Comparison of ENCODE assay signal across 8 cellular contexts in the genomic region with DNA sequence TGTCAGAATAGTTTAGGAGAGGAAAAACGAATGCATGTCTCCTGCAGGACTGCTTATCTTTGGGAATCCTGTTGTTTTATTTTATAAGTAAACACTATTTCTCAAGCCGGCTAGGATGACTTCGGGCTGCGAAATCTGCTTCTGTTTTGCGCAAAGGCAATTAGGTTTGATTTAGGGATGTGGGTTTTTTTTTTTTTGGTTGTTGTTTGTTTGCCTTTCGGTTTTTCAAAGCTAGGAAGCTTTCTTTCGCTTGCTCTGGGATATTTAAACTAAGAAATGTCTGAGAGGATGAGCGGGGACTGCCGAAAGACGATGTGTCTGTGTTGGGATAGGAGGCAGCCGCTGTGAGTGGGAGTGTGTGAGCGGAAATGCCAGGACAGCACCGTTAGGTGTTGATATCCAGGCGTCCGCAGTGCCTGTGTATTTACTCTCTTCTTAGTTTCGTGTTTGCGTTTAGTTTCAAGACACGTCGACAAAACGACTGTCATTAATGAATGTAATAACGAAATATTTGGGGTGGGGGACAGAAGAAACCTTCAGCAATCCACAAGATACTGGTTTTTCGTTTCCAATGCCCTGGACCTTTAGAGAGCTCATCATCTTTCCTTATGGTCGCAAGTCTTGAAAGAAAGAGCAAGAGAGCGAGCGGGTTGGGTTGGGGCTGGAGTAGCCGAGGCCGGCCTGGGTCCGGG. TPM values are rescaled to one million over a fixed set of nuclear protein-coding genes. Genes with fewer than 3 reads are reported as not detected.
A peak's percentile ranks its signal among the peaks of the same experiment; 100 is the strongest.
DNase-seq lines count a peak whose midpoint lies in the region; ATAC-seq lines count a peak whose summit lies in the region.

No MANE protein-coding gene starts in this region.

- no peaks in the 10 kb centered on the region for H3K9me3 ChIP-seq in CD8-positive, alpha-beta memory T cell (ENCODE audit: low read length)

- peak in 1 of 5 donors; percentile 17 for DNase-seq in CD8-positive, alpha-beta memory T cell
- DNase-seq in HuH-7 (ENCODE audit: low spot score) (peak; percentile 87), myocyte (ENCODE audit: low read depth) (peak; percentile 57), NCI-H128 (lab: John Stamatoyannopoulos, UW; ENCODE audit: unreplicated experiment) (no peak), left ventricle myocardium superior (no peak), superior temporal gyrus (ENCODE audit: extremely low spot score) (no peak)
- DNase-seq in activated T-helper 1 cell treated with anti-CD3 and anti-CD28 coated beads, Interleukin-12 subunit alpha, Interleukin-12 subunit beta, Interleukin-2, Interleukin-4 antibody, amounts not matched to agents 30 ng/mL and 10 ng/mL and 1 ng/mL, durations not matched to agents 14 hours and 24 hours and 36 hours (ENCODE audit: low spot score) = no peak

- H3K36me3 ChIP-seq in CD8-positive, alpha-beta memory T cell (ENCODE audit: insufficient read depth, low read length) = no peaks in the 10 kb centered on the region

- H3K4me1 ChIP-seq in CD8-positive, alpha-beta memory T cell (ENCODE audit: insufficient read depth, low read length) = peaks cover 57% of the 10 kb centered on the region

- peak overlapping the region in 5 of 8 donors; percentile 5 to 66 (median 32) for H3K27ac Mint-ChIP-seq in CD8-positive, alpha-beta memory T cell
- H3K27ac Mint-ChIP-seq in activated T-helper 1 cell treated with anti-CD3 and anti-CD28 coated beads, Interleukin-12 subunit alpha, Interleukin-12 subunit beta, Interleukin-2, Interleukin-4 antibody, amounts not matched to agents 30 ng/mL and 10 ng/mL and 1 ng/mL, durations not matched to agents 14 hours and 24 hours and 36 hours = peak overlapping the region; percentile 81

- POLR2A ChIA-PET in CD8-positive, alpha-beta memory T cell (lab: Charles Lee) = interaction anchor here (0.6 to 1.5 kb wide), 2 partner anchors 8 to 657 kb away, joined by 6 to 7 read pairs; no protein-coding TSS in a partner anchor

- H3K27me3 Mint-ChIP-seq in CD8-positive, alpha-beta memory T cell = peaks cover 86 to 88% of the 10 kb centered on the region in 2 donors
- peaks cover 59% of the 10 kb centered on the region for H3K27me3 Mint-ChIP-seq in activated T-helper 1 cell treated with anti-CD3 and anti-CD28 coated beads, Interleukin-12 subunit alpha, Interleukin-12 subunit beta, Interleukin-2, Interleukin-4 antibody, amounts not matched to agents 30 ng/mL and 10 ng/mL and 1 ng/mL, durations not matched to agents 14 hours and 24 hours and 36 hours (ENCODE audit: insufficient read depth)

- H3K27ac ChIP-seq in CD8-positive, alpha-beta memory T cell (ENCODE audit: low read depth, low read length) = peak overlapping the region; percentile 8

- peaks cover 0 to 6% (median 2%) of the 10 kb centered on the region in 5 donors for H3K9me3 Mint-ChIP-seq in CD8-positive, alpha-beta memory T cell
- no peaks in the 10 kb centered on the region for H3K9me3 Mint-ChIP-seq in activated T-helper 1 cell treated with anti-CD3 and anti-CD28 coated beads, Interleukin-12 subunit alpha, Interleukin-12 subunit beta, Interleukin-2, Interleukin-4 antibody, amounts not matched to agents 30 ng/mL and 10 ng/mL and 1 ng/mL, durations not matched to agents 14 hours and 24 hours and 36 hours

- ATAC-seq in left ventricle myocardium superior (no peak), HG02885 (IDR thresholded peaks at IDR 0.05; ENCODE audit: poor library complexity, unreplicated experiment) (no peak)

- peak overlapping the region; percentile 1 for H3K4me3 ChIP-seq in CD8-positive, alpha-beta memory T cell (ENCODE audit: low read length)

- H3K36me3 Mint-ChIP-seq in CD8-positive, alpha-beta memory T cell = peaks cover 0 to 1% (median 0%) of the 10 kb centered on the region in 3 donors
- H3K36me3 Mint-ChIP-seq in activated T-helper 1 cell treated with anti-CD3 and anti-CD28 coated beads, Interleukin-12 subunit alpha, Interleukin-12 subunit beta, Interleukin-2, Interleukin-4 antibody, amounts not matched to agents 30 ng/mL and 10 ng/mL and 1 ng/mL, durations not matched to agents 14 hours and 24 hours and 36 hours (ENCODE audit: low read depth) = peaks cover 17% of the 10 kb centered on the region

- H3K4me1 Mint-ChIP-seq in CD8-positive, alpha-beta memory T cell = peaks cover 53 to 66% (median 65%) of the 10 kb centered on the region in 3 donors
- H3K4me1 Mint-ChIP-seq in activated T-helper 1 cell treated with anti-CD3 and anti-CD28 coated beads, Interleukin-12 subunit alpha, Interleukin-12 subunit beta, Interleukin-2, Interleukin-4 antibody, amounts not matched to agents 30 ng/mL and 10 ng/mL and 1 ng/mL, durations not matched to agents 14 hours and 24 hours and 36 hours (ENCODE audit: low read depth) = peaks cover 65% of the 10 kb centered on the region

- intact Hi-C loops in activated T-helper 1 cell treated with anti-CD3 and anti-CD28 coated beads, Interleukin-12 subunit alpha, Interleukin-12 subunit beta, Interleukin-2, Interleukin-4 antibody, amounts not matched to agents 30 ng/mL and 10 ng/mL and 1 ng/mL, durations not matched to agents 14 hours and 24 hours and 36 hours (cut with micrococcal nuclease) = loop anchor here (2.0 to 10.0 kb wide), 4 partner anchors 50 to 530 kb away; no protein-coding TSS in a partner anchor
- intact Hi-C loops in left ventricle myocardium superior (cut with micrococcal nuclease) = no loop called here

- peak overlapping the region; percentile 72 to 91 (median 81) for H3K4me3 Mint-ChIP-seq in CD8-positive, alpha-beta memory T cell
- H3K4me3 Mint-ChIP-seq in activated T-helper 1 cell treated with anti-CD3 and anti-CD28 coated beads, Interleukin-12 subunit alpha, Interleukin-12 subunit beta, Interleukin-2, Interleukin-4 antibody, amounts not matched to agents 30 ng/mL and 10 ng/mL and 1 ng/mL, durations not matched to agents 14 hours and 24 hours and 36 hours = peak overlapping the region; percentile 92

- H3K27me3 ChIP-seq in CD8-positive, alpha-beta memory T cell (ENCODE audit: insufficient read depth, low read length, poor library complexity, severe bottlenecking) = peaks cover 65% of the 10 kb centered on the region

- CTCF ChIA-PET in CD8-positive, alpha-beta memory T cell (lab: Charles Lee) = no interaction called here

RNA-seq across cellular contexts. Expression of a gene that starts 0.6 kb away (rescaled TPM):
- total RNA-seq in CD8-positive, alpha-beta memory T cell = under 1 TPM; 0.15 to 0.22 TPM
- polyA plus RNA-seq in CD8-positive, alpha-beta memory T cell = not detected
- 1.3 TPM in 2 replicates for total RNA-seq in activated T-helper 1 cell treated with anti-CD3 and anti-CD28 coated beads, Interleukin-12 subunit alpha, Interleukin-12 subunit beta, Interleukin-2, Interleukin-4 antibody, amounts not matched to agents 30 ng/mL and 10 ng/mL and 1 ng/mL, durations not matched to agents 14 hours and 24 hours and 36 hours
- total RNA-seq in myocyte = 3.9 and 5.3 TPM in 2 replicates
- polyA plus RNA-seq in myocyte (2012) = 4.1 TPM
- not detected for total RNA-seq in left ventricle myocardium superior

RNA-seq across cellular contexts. Expression of a gene that starts 25.9 kb away (rescaled TPM):
- 100 to 1,000 TPM; 176 to 178 TPM for total RNA-seq in CD8-positive, alpha-beta memory T cell
- 122 TPM for polyA plus RNA-seq in CD8-positive, alpha-beta memory T cell
- total RNA-seq in activated T-helper 1 cell treated with anti-CD3 and anti-CD28 coated beads, Interleukin-12 subunit alpha, Interleukin-12 subunit beta, Interleukin-2, Interleukin-4 antibody, amounts not matched to agents 30 ng/mL and 10 ng/mL and 1 ng/mL, durations not matched to agents 14 hours and 24 hours and 36 hours = 129 and 133 TPM in 2 replicates
- 120 and 144 TPM in 2 replicates for total RNA-seq in myocyte
- polyA plus RNA-seq in myocyte (2012) = 124 TPM
- 497 TPM for total RNA-seq in left ventricle myocardium superior

Comparison
In these comparisons a context has a peak if more than half of its experiments do, and no peak if none do; other contexts are left out.
1. DNase-seq: peak in HuH-7 (single experiment) and myocyte (single experiment); none in activated T-helper 1 cell treated with anti-CD3 and anti-CD28 coated beads, Interleukin-12 subunit alpha, Interleukin-12 subunit beta, Interleukin-2, Interleukin-4 antibody, amounts not matched to agents 30 ng/mL and 10 ng/mL and 1 ng/mL, durations not matched to agents 14 hours and 24 hours and 36 hours (single experiment), NCI-H128 (single experiment), left ventricle myocardium superior (single experiment) and superior temporal gyrus (single experiment).